1 cellular context compared by ENCODE assay signal in the genomic region with DNA sequence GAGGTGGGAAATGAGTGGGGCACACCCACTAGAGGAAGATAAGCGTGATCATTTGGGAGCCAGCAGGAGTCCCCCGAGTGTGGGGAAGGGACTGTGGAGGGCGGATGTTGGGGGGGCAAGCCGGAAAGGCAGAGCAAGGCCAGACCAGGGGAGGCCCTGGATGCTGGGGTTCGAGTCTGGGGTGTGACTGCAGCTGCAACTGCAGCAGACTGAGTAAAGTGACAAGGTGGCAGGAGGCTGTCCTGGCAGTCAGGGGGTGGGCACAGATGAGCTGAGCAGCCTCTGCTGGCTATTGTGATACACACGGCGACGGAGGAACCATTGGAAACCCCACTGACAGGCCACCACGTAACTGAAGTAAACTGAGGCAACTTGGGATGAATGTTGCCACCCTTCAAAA.
TF ChIP-seq lines count a peak whose summit lies in the region.

No MANE protein-coding gene starts in this region.

TF ChIP-seq in IMR-90, 13 proteins besides CTCF, POLR2A, EP300 and RAD21:
- TF ChIP-seq MXI1 (IDR thresholded peaks at IDR 0.05; ENCODE audit: borderline replicate concordance, low read depth, low read length) (no peak), CEBPB (IDR thresholded peaks at IDR 0.05; ENCODE audit: low read depth, low read length) (no peak), RCOR1 (IDR thresholded peaks at IDR 0.05; ENCODE audit: insufficient replicate concordance, low read length) (no peak), BHLHE40 (IDR thresholded peaks at IDR 0.05; ENCODE audit: low read depth, low read length) (no peak), CHD1 (IDR thresholded peaks at IDR 0.05; ENCODE audit: low read depth, low read length) (no peak)
- TF ChIP-seq, protein P1, sequence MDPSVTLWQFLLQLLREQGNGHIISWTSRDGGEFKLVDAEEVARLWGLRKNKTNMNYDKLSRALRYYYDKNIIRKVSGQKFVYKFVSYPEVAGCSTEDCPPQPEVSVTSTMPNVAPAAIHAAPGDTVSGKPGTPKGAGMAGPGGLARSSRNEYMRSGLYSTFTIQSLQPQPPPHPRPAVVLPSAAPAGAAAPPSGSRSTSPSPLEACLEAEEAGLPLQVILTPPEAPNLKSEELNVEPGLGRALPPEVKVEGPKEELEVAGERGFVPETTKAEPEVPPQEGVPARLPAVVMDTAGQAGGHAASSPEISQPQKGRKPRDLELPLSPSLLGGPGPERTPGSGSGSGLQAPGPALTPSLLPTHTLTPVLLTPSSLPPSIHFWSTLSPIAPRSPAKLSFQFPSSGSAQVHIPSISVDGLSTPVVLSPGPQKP (IDR thresholded peaks at IDR 0.05; ENCODE audit: borderline replicate concordance, low read depth, low read length), result no peak
